Comparison of ENCODE assay signal across 8 cellular contexts in genomic region chr5:160466889-160467554, GRCh38. TPM values are rescaled to one million over a fixed set of nuclear protein-coding genes. Genes with fewer than 3 reads are reported as not detected.
DNase-seq lines count a peak whose midpoint lies in the region; ATAC-seq, FAIRE-seq and TF ChIP-seq lines count a peak whose summit lies in the region.

No MANE protein-coding gene starts in this region.

- ATAC-seq in HG03135 (IDR thresholded peaks at IDR 0.05; ENCODE audit: unreplicated experiment), result peak; percentile 7

- no TSS peak for BruUV-seq in Calu3 (replicated peaks; lab: Mats Ljungman, UMichigan)

- TF ChIP-seq CTCF in Calu3 (IDR thresholded peaks at IDR 0.05; ENCODE audit: unreplicated experiment), result no peak
- no peak for TF ChIP-seq CTCF in mesothelial cell of epicardium (IDR thresholded peaks at IDR 0.05; ENCODE audit: unreplicated experiment)

- intact Hi-C loops in Calu3 (cut with micrococcal nuclease; ENCODE audit: unreplicated experiment), result loop anchor here (2.0 to 5.0 kb wide), 2 partner anchors 28 to 45 kb away; partner anchors contain the start of gene PTTG1

- H3K4me3 Mint-ChIP-seq in Calu3 (ENCODE audit: low read depth, unreplicated experiment) (peak overlapping the region; percentile 89), mesothelial cell of epicardium (no peak overlapping the region)

- H3K9me3 Mint-ChIP-seq in Calu3 (ENCODE audit: low read depth, unreplicated experiment) (no peaks in the 10 kb centered on the region), mesothelial cell of epicardium (no peaks in the 10 kb centered on the region)

- H3K36me3 Mint-ChIP-seq in Calu3 (ENCODE audit: insufficient read depth, unreplicated experiment) (peaks cover 53% of the 10 kb centered on the region), mesothelial cell of epicardium (no peaks in the 10 kb centered on the region)

- no peak for FAIRE-seq in frontal cortex (lab: Jason Lieb, UNC)

- H3K4me1 Mint-ChIP-seq in Calu3 (ENCODE audit: low read depth, unreplicated experiment) (peaks cover 79% of the 10 kb centered on the region), mesothelial cell of epicardium (peaks cover 33% of the 10 kb centered on the region)

- peak overlapping the region; percentile 95 for H3K27ac Mint-ChIP-seq in Calu3 (ENCODE audit: unreplicated experiment)
- peak overlapping the region; percentile 81 for H3K27ac Mint-ChIP-seq in mesothelial cell of epicardium

- H3K27me3 Mint-ChIP-seq in Calu3 (ENCODE audit: unreplicated experiment) (no peaks in the 10 kb centered on the region), mesothelial cell of epicardium (ENCODE audit: low read depth) (no peaks in the 10 kb centered on the region)

- CTCF ChIA-PET in Calu3 (lab: Charles Lee), result interaction anchor here (0.6 to 2.9 kb wide), 10 partner anchors 8 to 1228 kb away, joined by 3 to 51 read pairs (median 4); partner anchors contain the start of gene PTTG1

- DNase-seq in Calu3 (no peak), amniotic epithelial cell (ENCODE audit: low read depth) (peak; percentile 40), mesothelial cell of epicardium (ENCODE audit: low spot score in 2 of 2, unreplicated experiment in 2 of 2) (no peak), NCI-H2227 treated with DMSO at 0.1 percent for 48 hours (lab: John Stamatoyannopoulos, UW) (no peak), NCI-H1436 (lab: John Stamatoyannopoulos, UW) (no peak), frontal cortex (ENCODE audit: low spot score in 2 of 2) (no peak), T1000 (lab: John Stamatoyannopoulos, UW) (no peak)

RNA-seq across cellular contexts. Expression of gene PTTG1, which starts 45.4 kb away (rescaled TPM):
- total RNA-seq in Calu3 (2022), result 144 and 184 TPM in 2 replicates
- 42.6 to 43.3 TPM (median 42.7 TPM) in 3 replicates for total RNA-seq in mesothelial cell of epicardium
- total RNA-seq in frontal cortex, result 12.6 TPM

RNA-seq across cellular contexts. Expression of gene SLU7, which starts 48.1 kb away (rescaled TPM):
- total RNA-seq in Calu3 (2022) (62.8 and 71.2 TPM in 2 replicates), mesothelial cell of epicardium (35.8 to 39.0 TPM (median 36.9 TPM) in 3 replicates), frontal cortex (56.3 TPM)
